1 cellular context compared by ENCODE assay signal in genomic region chr14:65637780-65638179, GRCh38.
TF ChIP-seq lines count a peak whose summit lies in the region.

No MANE protein-coding gene starts in this region.

TF ChIP-seq in HepG2, 621 proteins besides CTCF, POLR2A, EP300 and RAD21 (continued from another document):
- TF ChIP-seq ZBTB10 (CRISPR knock-in tag; IDR thresholded peaks at IDR 0.05; ENCODE audit: borderline replicate concordance): no peak
- TF ChIP-seq ZNF343 (CRISPR knock-in tag; IDR thresholded peaks at IDR 0.05): no peak
- no peak for TF ChIP-seq ZNF263 (CRISPR knock-in tag; IDR thresholded peaks at IDR 0.05)
- TF ChIP-seq TAF1 (CRISPR knock-in tag; IDR thresholded peaks at IDR 0.05): no peak
- TF ChIP-seq ZNF800 (CRISPR knock-in tag; IDR thresholded peaks at IDR 0.05): no peak
